Comparison of ENCODE assay signal across 8 cellular contexts in genomic region chr5:8184455-8185063, GRCh38.
DNase-seq lines count a peak whose midpoint lies in the region; ATAC-seq and TF ChIP-seq lines count a peak whose summit lies in the region.

No MANE protein-coding gene starts in this region.

- no peaks in the 10 kb centered on the region for H3K4me1 Mint-ChIP-seq in stimulated activated naive CD8-positive, alpha-beta T cell treated with anti-CD3 and anti-CD28 coated beads, Interleukin-15, amount 100 ng/mL, for 72 hours
- no peaks in the 10 kb centered on the region for H3K4me1 Mint-ChIP-seq in T-helper 2 cell treated with Interferon-gamma antibody and Interleukin-4, amounts not matched to agents 5 μg/mL and 100 μg/mL, for 36 hours (ENCODE audit: low read depth)

- DNase-seq in BJ (ENCODE audit: low read depth) (no peak), NCI-H1105 treated with DMSO at 0.1 percent for 48 hours (lab: John Stamatoyannopoulos, UW) (peak; percentile 45), iPS-NIHi11 (ENCODE audit: low spot score) (peak; percentile 66)
- DNase-seq in activated T-cell treated with anti-CD3 and anti-CD28 coated beads, Interleukin-2, amount 50 U/mL, for 48 hours: peak; percentile 35 to 51
- DNase-seq in stimulated activated naive CD8-positive, alpha-beta T cell treated with anti-CD3 and anti-CD28 coated beads, Interleukin-15, amount 100 ng/mL, for 72 hours: peak; percentile 18 to 21
- no peak for DNase-seq in T-helper 2 cell treated with Interferon-gamma antibody and Interleukin-4, amounts not matched to agents 5 μg/mL and 100 μg/mL, for 36 hours (ENCODE audit: low spot score)

- no peaks in the 10 kb centered on the region for H3K9me3 Mint-ChIP-seq in stimulated activated naive CD8-positive, alpha-beta T cell treated with anti-CD3 and anti-CD28 coated beads, Interleukin-15, amount 100 ng/mL, for 72 hours
- H3K9me3 Mint-ChIP-seq in T-helper 2 cell treated with Interferon-gamma antibody and Interleukin-4, amounts not matched to agents 5 μg/mL and 100 μg/mL, for 36 hours: no peaks in the 10 kb centered on the region

- ATAC-seq in GM18499 (IDR thresholded peaks at IDR 0.05; ENCODE audit: insufficient read depth, unreplicated experiment): peak; percentile 81
- peak; percentile 99 for ATAC-seq in HG02759 (IDR thresholded peaks at IDR 0.05; ENCODE audit: unreplicated experiment)
- no peak for ATAC-seq in stimulated activated naive CD8-positive, alpha-beta T cell treated with anti-CD3 and anti-CD28 coated beads, Interleukin-15, amount 100 ng/mL, for 72 hours

- no peak overlapping the region for H3K4me3 ChIP-seq in BJ (ENCODE audit: low read depth, low read length)

- no peaks in the 10 kb centered on the region for H3K36me3 Mint-ChIP-seq in T-helper 2 cell treated with Interferon-gamma antibody and Interleukin-4, amounts not matched to agents 5 μg/mL and 100 μg/mL, for 36 hours (ENCODE audit: low read depth)

- H3K4me3 Mint-ChIP-seq in stimulated activated naive CD8-positive, alpha-beta T cell treated with anti-CD3 and anti-CD28 coated beads, Interleukin-15, amount 100 ng/mL, for 72 hours: no peak overlapping the region
- H3K4me3 Mint-ChIP-seq in T-helper 2 cell treated with Interferon-gamma antibody and Interleukin-4, amounts not matched to agents 5 μg/mL and 100 μg/mL, for 36 hours: no peak overlapping the region

- no peaks in the 10 kb centered on the region for H3K27me3 ChIP-seq in BJ (ENCODE audit: control insufficient read depth, insufficient read depth, low read length)

- TF ChIP-seq CTCF in BJ (IDR thresholded peaks at IDR 0.05; ENCODE audit: insufficient read depth, low read depth, low read length): peak; percentile 87

- no peaks in the 10 kb centered on the region for H3K36me3 ChIP-seq in BJ (ENCODE audit: control insufficient read depth, insufficient read depth, low read length)

- H3K27me3 Mint-ChIP-seq in stimulated activated naive CD8-positive, alpha-beta T cell treated with anti-CD3 and anti-CD28 coated beads, Interleukin-15, amount 100 ng/mL, for 72 hours: peaks cover 5% of the 10 kb centered on the region
- H3K27me3 Mint-ChIP-seq in T-helper 2 cell treated with Interferon-gamma antibody and Interleukin-4, amounts not matched to agents 5 μg/mL and 100 μg/mL, for 36 hours (ENCODE audit: low read depth): no peaks in the 10 kb centered on the region

- H3K27ac Mint-ChIP-seq in stimulated activated naive CD8-positive, alpha-beta T cell treated with anti-CD3 and anti-CD28 coated beads, Interleukin-15, amount 100 ng/mL, for 72 hours: peak overlapping the region in 1 of 2 donors; percentile 74
- H3K27ac Mint-ChIP-seq in T-helper 2 cell treated with Interferon-gamma antibody and Interleukin-4, amounts not matched to agents 5 μg/mL and 100 μg/mL, for 36 hours: no peak overlapping the region

- CTCF ChIA-PET in BJ (lab: Yijun Ruan, JAX): interaction anchor here (0.6 to 0.8 kb wide), 2 partner anchors 13 to 40 kb away, joined by 3 read pairs; no protein-coding TSS in a partner anchor

- POLR2A ChIA-PET in BJ (lab: Charles Lee): no interaction called here

Comparison
In these comparisons a context has a peak if more than half of its experiments do, and no peak if none do; other contexts are left out.
1. DNase-seq: peak in NCI-H1105 treated with DMSO at 0.1 percent for 48 hours (single experiment), activated T-cell treated with anti-CD3 and anti-CD28 coated beads, Interleukin-2, amount 50 U/mL, for 48 hours (2 of 2), iPS-NIHi11 (single experiment) and stimulated activated naive CD8-positive, alpha-beta T cell treated with anti-CD3 and anti-CD28 coated beads, Interleukin-15, amount 100 ng/mL, for 72 hours (2 of 2); none in BJ (single experiment) and T-helper 2 cell treated with Interferon-gamma antibody and Interleukin-4, amounts not matched to agents 5 μg/mL and 100 μg/mL, for 36 hours (single experiment).